ENCODE assay signal across 1 cellular context in the genomic region with DNA sequence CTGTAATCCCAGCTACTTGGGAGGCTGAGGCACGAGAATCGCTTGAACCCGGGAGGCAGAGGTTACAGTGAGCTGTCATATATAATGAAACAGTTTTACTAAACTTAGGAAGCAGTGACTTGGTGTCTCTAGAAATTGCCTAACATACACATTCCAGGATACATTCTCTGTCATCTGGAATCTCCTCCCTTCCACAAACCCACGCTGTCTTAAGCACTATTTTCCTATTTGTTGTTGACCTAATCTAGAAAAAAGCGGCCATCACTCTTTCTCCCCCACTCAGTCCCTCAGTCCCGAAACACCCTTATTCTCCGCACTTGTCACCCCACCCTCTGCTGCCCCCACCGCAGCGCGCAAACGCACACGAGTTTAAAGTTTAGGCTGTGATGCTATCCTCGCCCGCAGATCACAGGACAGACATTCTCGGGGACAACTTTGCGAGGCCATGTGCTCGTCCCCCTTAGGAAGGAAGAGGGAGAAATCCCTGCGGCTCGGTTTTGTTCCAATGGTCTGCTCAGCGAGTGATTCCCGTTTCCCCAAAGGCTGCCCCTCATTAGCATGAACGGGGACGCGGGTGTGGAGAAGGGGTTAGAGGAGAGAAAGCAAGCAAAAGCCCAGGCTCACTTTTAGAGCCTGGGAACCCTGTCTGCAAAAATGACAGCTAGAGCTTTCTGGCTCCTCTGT.
A peak's percentile ranks its signal among the peaks of the same experiment; 100 is the strongest.
TF ChIP-seq lines count a peak whose summit lies in the region.

No MANE protein-coding gene starts in this region.

TF ChIP-seq in IMR-90, 13 proteins besides CTCF, POLR2A, EP300 and RAD21:
- TF ChIP-seq CEBPB (IDR thresholded peaks at IDR 0.05; ENCODE audit: low read depth, low read length), result peak; percentile 76
